Comparison of ENCODE assay signal across 15 cellular contexts in genomic region chr18:13236411-13236810, GRCh38. TPM values are rescaled to one million over a fixed set of nuclear protein-coding genes. Genes with fewer than 3 reads are reported as not detected.
"Had no signal": no experiment of that assay in that cellular context is flagged by ENCODE, and none has a peak within 500 bp of the region (broad histone marks: within the 10 kb centered on the region; RNA-seq: fewer than 3 reads in every experiment).

No MANE protein-coding gene starts in this region.

- H3K9me3 Mint-ChIP-seq: activated naive CD8-positive, alpha-beta T cell treated with anti-CD3 and anti-CD28 coated beads for 36 hours; natural killer cell; stimulated activated naive CD8-positive, alpha-beta T cell treated with anti-CD3 and anti-CD28 coated beads, Interleukin-15, amount 100 ng/mL, for 72 hours; T-helper 2 cell treated with Interferon-gamma antibody and Interleukin-4, amounts not matched to agents 5 μg/mL and 100 μg/mL, for 36 hours had no signal

- H3K36me3 ChIP-seq: SJCRH30, thoracic aorta had no signal

- H3K4me1 ChIP-seq: SJCRH30 had no signal

- H3K36me3 Mint-ChIP-seq: activated naive CD8-positive, alpha-beta T cell treated with anti-CD3 and anti-CD28 coated beads for 36 hours; natural killer cell had no signal

- H3K27ac Mint-ChIP-seq: activated naive CD8-positive, alpha-beta T cell treated with anti-CD3 and anti-CD28 coated beads for 36 hours; natural killer cell; stimulated activated naive CD8-positive, alpha-beta T cell treated with anti-CD3 and anti-CD28 coated beads, Interleukin-15, amount 100 ng/mL, for 72 hours; T-helper 2 cell treated with Interferon-gamma antibody and Interleukin-4, amounts not matched to agents 5 μg/mL and 100 μg/mL, for 36 hours had no signal

- H3K27ac ChIP-seq: psoas muscle, SJCRH30 had no signal

- ATAC-seq: natural killer cell; stimulated activated naive CD8-positive, alpha-beta T cell treated with anti-CD3 and anti-CD28 coated beads, Interleukin-15, amount 100 ng/mL, for 72 hours had no signal

- H3K4me1 Mint-ChIP-seq: natural killer cell had no signal

- H3K27me3 ChIP-seq: heart right ventricle, SJCRH30 had no signal

- H3K4me3 Mint-ChIP-seq: activated naive CD8-positive, alpha-beta T cell treated with anti-CD3 and anti-CD28 coated beads for 36 hours; natural killer cell; stimulated activated naive CD8-positive, alpha-beta T cell treated with anti-CD3 and anti-CD28 coated beads, Interleukin-15, amount 100 ng/mL, for 72 hours; T-helper 2 cell treated with Interferon-gamma antibody and Interleukin-4, amounts not matched to agents 5 μg/mL and 100 μg/mL, for 36 hours had no signal

- H3K4me3 ChIP-seq: heart right ventricle, lung, psoas muscle, SJCRH30 had no signal

- H3K27me3 Mint-ChIP-seq: activated naive CD8-positive, alpha-beta T cell treated with anti-CD3 and anti-CD28 coated beads for 36 hours; stimulated activated naive CD8-positive, alpha-beta T cell treated with anti-CD3 and anti-CD28 coated beads, Interleukin-15, amount 100 ng/mL, for 72 hours had no signal

- H3K9me3 ChIP-seq: heart right ventricle, psoas muscle, SJCRH30, thoracic aorta had no signal

- DNase-seq: activated CD4-positive, alpha-beta T cell treated with anti-CD3 and anti-CD28 coated beads for 1 hour; activated CD4-positive, alpha-beta T cell treated with anti-CD3 and anti-CD28 coated beads, Interleukin-2, amount 50 U/mL, for 48 hours; activated gamma-delta T cell treated with Interleukin-2 at 50 U/mL for 16 hours; activated naive CD8-positive, alpha-beta T cell treated with anti-CD3 and anti-CD28 coated beads for 36 hours; natural killer cell; SJCRH30; stimulated activated CD4-positive, alpha-beta T cell treated with anti-CD3 and anti-CD28 coated beads, Interleukin-4, amount 100 ng/mL, for 24 hours; stimulated activated naive CD8-positive, alpha-beta T cell treated with anti-CD3 and anti-CD28 coated beads, Interleukin-15, amount 100 ng/mL, for 72 hours had no signal

RNA-seq across cellular contexts. Expression of gene LDLRAD4, which starts 17.9 kb away (rescaled TPM):
- total RNA-seq: bronchial epithelial cell, fibroblast of lung had no signal
